2 cellular contexts compared by ENCODE assay signal in the genomic region with DNA sequence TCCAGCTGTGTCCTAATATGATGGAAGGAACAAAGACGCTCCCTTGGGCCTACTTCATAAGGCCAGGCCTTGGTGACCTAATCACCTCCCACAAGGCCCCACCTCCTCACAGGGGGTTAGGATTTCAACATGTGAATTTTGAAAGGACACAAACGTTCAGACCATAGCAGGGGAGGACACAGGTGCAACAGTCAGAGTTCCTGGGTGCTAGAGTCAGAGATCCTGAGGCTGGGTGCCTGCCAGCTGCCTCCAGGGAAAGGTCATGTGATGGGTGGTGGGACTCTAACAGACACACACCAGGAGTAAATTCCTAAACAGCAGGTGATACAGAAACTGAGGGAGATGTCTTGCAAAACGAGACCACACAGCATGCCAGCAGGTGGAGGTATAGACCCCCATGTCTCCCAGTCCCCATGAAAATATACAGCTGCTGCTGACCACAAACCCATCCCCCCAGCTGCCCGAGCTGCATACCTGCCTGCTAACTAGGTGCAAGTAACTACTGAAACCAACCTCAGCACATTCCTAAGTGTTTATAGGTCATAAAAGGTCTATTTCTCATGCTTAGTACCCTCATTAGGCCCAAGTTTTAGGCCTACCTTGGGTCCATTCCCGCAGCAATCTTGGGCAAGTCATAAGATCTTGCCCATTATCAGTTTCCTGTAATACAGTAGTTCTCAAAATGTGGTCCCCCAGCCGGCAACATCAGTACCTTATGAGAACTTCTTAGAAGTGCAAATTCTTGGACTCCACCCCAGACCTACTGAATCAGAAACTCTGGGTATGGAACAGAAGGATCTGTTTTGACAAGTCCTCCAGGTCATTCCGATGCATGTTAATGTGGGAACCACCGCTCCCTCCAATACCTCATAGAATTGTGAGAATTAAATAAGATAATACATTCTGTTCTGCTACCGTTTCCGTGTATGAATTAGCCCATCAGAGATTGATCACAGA.
TF ChIP-seq lines count a peak whose summit lies in the region.

No MANE protein-coding gene starts in this region.

TF ChIP-seq in HEK293, 187 proteins besides CTCF, POLR2A, EP300 and RAD21 (continued from another document):
- peak; percentile 92 for TF ChIP-seq GLIS1 (tag by site-specific recombination; IDR thresholded peaks at IDR 0.05)
- TF ChIP-seq ZNF843 (tag by site-specific recombination; IDR thresholded peaks at IDR 0.05): no peak
- no peak for TF ChIP-seq ZNF548 (tag by site-specific recombination; IDR thresholded peaks at IDR 0.05)
- no peak for TF ChIP-seq ZNF473 (tag by site-specific recombination; IDR thresholded peaks at IDR 0.05)

TF ChIP-seq in K562, 482 proteins besides CTCF, POLR2A, EP300 and RAD21 (continued from another document):
- TF ChIP-seq MAFK (IDR thresholded peaks at IDR 0.05; ENCODE audit: low read length) (no peak), CHD4 (IDR thresholded peaks at IDR 0.05; ENCODE audit: insufficient read depth, insufficient replicate concordance, low read depth, low read length, poor library complexity, severe bottlenecking) (no peak), HDAC1 (IDR thresholded peaks at IDR 0.05) (no peak), FOXK2 (conservative IDR thresholded peaks at IDR 0.05 in 1 of 2, IDR thresholded peaks at IDR 0.05 in 1 of 2; ENCODE audit: low read depth in 2 of 2) (no peak), NBN (IDR thresholded peaks at IDR 0.05; ENCODE audit: low read depth) (no peak), ATF7 (IDR thresholded peaks at IDR 0.05) (no peak)
- TF ChIP-seq, protein P1, sequence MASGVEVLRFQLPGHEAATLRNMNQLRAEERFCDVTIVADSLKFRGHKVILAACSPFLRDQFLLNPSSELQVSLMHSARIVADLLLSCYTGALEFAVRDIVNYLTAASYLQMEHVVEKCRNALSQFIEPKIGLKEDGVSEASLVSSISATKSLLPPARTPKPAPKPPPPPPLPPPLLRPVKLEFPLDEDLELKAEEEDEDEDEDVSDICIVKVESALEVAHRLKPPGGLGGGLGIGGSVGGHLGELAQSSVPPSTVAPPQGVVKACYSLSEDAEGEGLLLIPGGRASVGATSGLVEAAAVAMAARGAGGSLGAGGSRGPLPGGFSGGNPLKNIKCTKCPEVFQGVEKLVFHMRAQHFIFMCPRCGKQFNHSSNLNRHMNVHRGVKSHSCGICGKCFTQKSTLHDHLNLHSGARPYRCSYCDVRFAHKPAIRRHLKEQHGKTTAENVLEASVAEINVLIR (CRISPR knock-in tag; IDR thresholded peaks at IDR 0.05): no peak
- TF ChIP-seq, protein P2, sequence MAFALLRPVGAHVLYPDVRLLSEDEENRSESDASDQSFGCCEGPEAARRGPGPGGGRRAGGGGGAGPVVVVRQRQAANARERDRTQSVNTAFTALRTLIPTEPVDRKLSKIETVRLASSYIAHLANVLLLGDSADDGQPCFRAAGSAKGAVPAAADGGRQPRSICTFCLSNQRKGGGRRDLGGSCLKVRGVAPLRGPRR (CRISPR knock-in tag; IDR thresholded peaks at IDR 0.05): no peak
- TF ChIP-seq, protein P3, sequence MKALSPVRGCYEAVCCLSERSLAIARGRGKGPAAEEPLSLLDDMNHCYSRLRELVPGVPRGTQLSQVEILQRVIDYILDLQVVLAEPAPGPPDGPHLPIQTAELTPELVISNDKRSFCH (CRISPR knock-in tag; IDR thresholded peaks at IDR 0.05): no peak
- TF ChIP-seq, protein P3 (tag; IDR thresholded peaks at IDR 0.05): no peak
- TF ChIP-seq, protein P4, sequence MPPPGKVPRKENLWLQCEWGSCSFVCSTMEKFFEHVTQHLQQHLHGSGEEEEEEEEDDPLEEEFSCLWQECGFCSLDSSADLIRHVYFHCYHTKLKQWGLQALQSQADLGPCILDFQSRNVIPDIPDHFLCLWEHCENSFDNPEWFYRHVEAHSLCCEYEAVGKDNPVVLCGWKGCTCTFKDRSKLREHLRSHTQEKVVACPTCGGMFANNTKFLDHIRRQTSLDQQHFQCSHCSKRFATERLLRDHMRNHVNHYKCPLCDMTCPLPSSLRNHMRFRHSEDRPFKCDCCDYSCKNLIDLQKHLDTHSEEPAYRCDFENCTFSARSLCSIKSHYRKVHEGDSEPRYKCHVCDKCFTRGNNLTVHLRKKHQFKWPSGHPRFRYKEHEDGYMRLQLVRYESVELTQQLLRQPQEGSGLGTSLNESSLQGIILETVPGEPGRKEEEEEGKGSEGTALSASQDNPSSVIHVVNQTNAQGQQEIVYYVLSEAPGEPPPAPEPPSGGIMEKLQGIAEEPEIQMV (tag; conservative IDR thresholded peaks at IDR 0.05; ENCODE audit: low read depth): no peak
TF ChIP-seq in K562: peak in this region for 0.
